In the genomic region with DNA sequence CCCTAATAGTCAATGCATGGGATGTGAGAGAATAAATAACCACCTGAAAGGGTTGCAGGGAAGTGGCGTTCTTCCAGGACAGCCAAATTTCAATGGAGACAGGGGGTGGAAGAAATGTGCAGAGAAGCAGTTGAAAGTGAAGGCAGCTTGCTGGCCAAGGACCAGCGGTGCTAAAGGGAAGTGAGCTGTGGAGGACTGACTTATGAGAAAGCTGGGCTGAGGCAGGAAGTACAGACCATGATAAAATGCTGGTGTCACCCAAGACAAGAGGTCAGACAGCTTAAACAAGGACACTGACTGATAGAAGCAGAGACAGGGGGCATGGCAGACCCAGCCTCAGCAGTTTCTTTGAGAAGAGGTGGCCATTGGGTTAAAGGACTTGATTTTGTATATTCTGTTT, we compare ENCODE assay signal across 8 cellular contexts.
DNase-seq lines count a peak whose midpoint lies in the region; ATAC-seq and FAIRE-seq lines count a peak whose summit lies in the region.
"Had no signal": no experiment of that assay in that cellular context is flagged by ENCODE, and none has a peak within 500 bp of the region (broad histone marks: within the 10 kb centered on the region; RNA-seq: fewer than 3 reads in every experiment).

No MANE protein-coding gene starts in this region.

- WGBS in small intestine, 3 donors: 33 to 71% (median 48%) methylated on average over 2 of the region's 2 CpGs

- H3K27ac ChIP-seq in small intestine (ENCODE audit: low read depth in 1 of 2, low read length in 1 of 2): peak overlapping the region in 1 of 2 donors; percentile 17

- H3K9me3 Mint-ChIP-seq in activated naive CD8-positive, alpha-beta T cell treated with anti-CD3 and anti-CD28 coated beads, Interleukin-2, amount 50 U/mL, for 24 hours: no peaks in the 10 kb centered on the region

- peaks cover 26% of the 10 kb centered on the region for H3K4me1 Mint-ChIP-seq in activated naive CD8-positive, alpha-beta T cell treated with anti-CD3 and anti-CD28 coated beads, Interleukin-2, amount 50 U/mL, for 24 hours

- H3K36me3 Mint-ChIP-seq in activated naive CD8-positive, alpha-beta T cell treated with anti-CD3 and anti-CD28 coated beads, Interleukin-2, amount 50 U/mL, for 24 hours (ENCODE audit: low read depth): peaks cover 2% of the 10 kb centered on the region

- peaks cover 7 to 8% of the 10 kb centered on the region in 2 donors for H3K4me1 ChIP-seq in small intestine (ENCODE audit: control insufficient read depth in 2 of 2, insufficient read depth in 1 of 2, low read depth in 1 of 2, low read length in 1 of 2)

- no peaks in the 10 kb centered on the region for H3K27me3 ChIP-seq in small intestine (ENCODE audit: control insufficient read depth in 2 of 2, insufficient read depth in 2 of 2, low read length in 2 of 2)

- no peaks in the 10 kb centered on the region for H3K36me3 ChIP-seq in small intestine (ENCODE audit: control insufficient read depth in 2 of 2, insufficient read depth in 2 of 2, low read length in 2 of 2)

- no peak for FAIRE-seq in small intestine (lab: Jason Lieb, UNC)

- peak; percentile 74 for ATAC-seq in HG03159 (IDR thresholded peaks at IDR 0.05; ENCODE audit: unreplicated experiment)
- ATAC-seq in activated naive CD8-positive, alpha-beta T cell treated with anti-CD3 and anti-CD28 coated beads, Interleukin-2, amount 50 U/mL, for 24 hours: no peak

- no peak overlapping the region for H3K4me3 ChIP-seq in small intestine (ENCODE audit: low read depth in 1 of 2, low read length in 2 of 2)

- H3K9me3 ChIP-seq in small intestine (ENCODE audit: control insufficient read depth, low read depth): no peaks in the 10 kb centered on the region

- DNase-seq in GM19240 (ENCODE audit: insufficient read length, low spot score) (peak; percentile 29), small intestine (peak; percentile 29), DMS53 treated with DMSO at 0.1 percent for 48 hours (lab: John Stamatoyannopoulos, UW; ENCODE audit: unreplicated experiment) (no peak), NCI-H2171 (lab: John Stamatoyannopoulos, UW) (no peak)
- no peak for DNase-seq in activated naive CD8-positive, alpha-beta T cell treated with anti-CD3 and anti-CD28 coated beads, Interleukin-2, amount 50 U/mL, for 24 hours
- DNase-seq in stimulated activated CD4-positive, alpha-beta T cell treated with anti-CD3 and anti-CD28 coated beads, Interleukin-15, amount 100 ng/mL, for 24 hours: no peak
- DNase-seq: occipital lobe had no signal

- H3K4me3 Mint-ChIP-seq in activated naive CD8-positive, alpha-beta T cell treated with anti-CD3 and anti-CD28 coated beads, Interleukin-2, amount 50 U/mL, for 24 hours: no peak overlapping the region

- H3K27me3 Mint-ChIP-seq in activated naive CD8-positive, alpha-beta T cell treated with anti-CD3 and anti-CD28 coated beads, Interleukin-2, amount 50 U/mL, for 24 hours: no peaks in the 10 kb centered on the region

- H3K27ac Mint-ChIP-seq in activated naive CD8-positive, alpha-beta T cell treated with anti-CD3 and anti-CD28 coated beads, Interleukin-2, amount 50 U/mL, for 24 hours: peak overlapping the region; percentile 61

Comparison
In these comparisons a context has a peak if more than half of its experiments do, and no peak if none do; other contexts are left out.
1. DNase-seq: peak in GM19240 (single experiment) and small intestine (single experiment); none in activated naive CD8-positive, alpha-beta T cell treated with anti-CD3 and anti-CD28 coated beads, Interleukin-2, amount 50 U/mL, for 24 hours (single experiment), DMS53 treated with DMSO at 0.1 percent for 48 hours (single experiment), stimulated activated CD4-positive, alpha-beta T cell treated with anti-CD3 and anti-CD28 coated beads, Interleukin-15, amount 100 ng/mL, for 24 hours (single experiment) and NCI-H2171 (single experiment).